Comparison of ENCODE assay signal across 28 cellular contexts in the genomic region with DNA sequence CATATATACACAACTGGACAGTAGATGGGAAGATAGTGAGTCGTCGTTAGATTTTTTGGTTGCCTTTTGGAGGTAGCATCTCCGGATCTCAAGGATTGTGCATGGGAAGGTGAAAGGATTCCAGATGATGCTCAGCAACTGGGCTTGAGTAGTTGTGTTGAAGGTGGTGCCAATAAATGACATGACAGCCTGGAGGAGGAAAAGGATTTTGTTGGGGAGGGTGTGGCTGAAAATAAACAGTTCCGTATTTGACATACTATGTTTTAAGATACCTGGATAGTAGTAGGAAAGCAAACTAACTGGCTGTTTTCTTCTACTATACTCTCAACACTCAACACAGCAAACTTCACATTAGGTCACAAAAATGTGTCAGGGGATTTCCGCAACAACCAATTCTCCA.
"Had no signal": no experiment of that assay in that cellular context is flagged by ENCODE, and none has a peak within 500 bp of the region (broad histone marks: within the 10 kb centered on the region; RNA-seq: fewer than 3 reads in every experiment).

No MANE protein-coding gene starts in this region.

- H3K9me3 Mint-ChIP-seq: nephron progenitor cell; neural crest cell; stimulated activated memory B cell treated with anti-CD40 and anti-IgM and Interleukin-4, amounts not matched to agents 10 μg/mL and 1 μg/mL and 100 μg/mL, for 72 hours had no signal

- H3K4me2 ChIP-seq: smooth muscle cell had no signal

- H3K4me1 ChIP-seq: pancreas, psoas muscle, right lobe of liver, spleen, stomach, tibial artery, upper lobe of right lung, vagina had no signal

- H3K9me3 ChIP-seq: neutrophil, pancreas, psoas muscle, right lobe of liver, spleen, stomach, thoracic aorta, tibial artery, transverse colon, upper lobe of right lung, vagina had no signal

- H3K4me3 Mint-ChIP-seq: naive B cell; naive thymus-derived CD8-positive, alpha-beta T cell; nephron progenitor cell; neural crest cell; stimulated activated memory B cell treated with anti-CD40 and anti-IgM and Interleukin-4, amounts not matched to agents 10 μg/mL and 1 μg/mL and 100 μg/mL, for 72 hours; stimulated activated naive CD8-positive, alpha-beta T cell treated with anti-CD3 and anti-CD28 coated beads, Interleukin-15, Interleukin-2, amounts not matched to agents 100 ng/mL and 50 ng/mL, for 24 hours; type B pancreatic cell had no signal

- DNase-seq: naive B cell; naive thymus-derived CD8-positive, alpha-beta T cell; nephron progenitor cell; nucleus accumbens; pancreas; psoas muscle; right cardiac atrium; right lobe of liver; spleen; stimulated activated CD4-positive, alpha-beta T cell treated with anti-CD3 and anti-CD28 coated beads, Interleukin-12 subunit alpha, Interleukin-12 subunit beta, amount 100 ng/mL, for 4 hours; stimulated activated CD4-positive, alpha-beta T cell treated with anti-CD3 and anti-CD28 coated beads, Interleukin-1b, Interleukin-23, amount 100 ng/mL, for 48 hours; stimulated activated CD4-positive, alpha-beta T cell treated with anti-CD3 and anti-CD28 coated beads, Interleukin-4, amount 100 ng/mL, for 1 hour; stimulated activated CD4-positive, alpha-beta T cell treated with anti-CD3 and anti-CD28 coated beads, Interleukin-4, amount 100 ng/mL, for 4 hours; stimulated activated CD8-positive, alpha-beta memory T cell treated with anti-CD3 and anti-CD28 coated beads, Interleukin-4, amount 100 ng/mL, for 48 hours; stimulated activated naive CD4-positive, alpha-beta T cell treated with Interleukin-2 at 50 U/mL for 16 hours; stomach; tibial artery; transverse colon; upper lobe of right lung had no signal

- H3K36me3 Mint-ChIP-seq: type B pancreatic cell had no signal

- H3K36me3 ChIP-seq: neutrophil, pancreas, right lobe of liver, thoracic aorta, tibial artery, transverse colon, upper lobe of right lung, vagina had no signal

- H3K27ac Mint-ChIP-seq: naive B cell; naive thymus-derived CD8-positive, alpha-beta T cell; nephron progenitor cell; stimulated activated memory B cell treated with anti-CD40 and anti-IgM and Interleukin-4, amounts not matched to agents 10 μg/mL and 1 μg/mL and 100 μg/mL, for 72 hours; stimulated activated naive CD8-positive, alpha-beta T cell treated with anti-CD3 and anti-CD28 coated beads, Interleukin-15, Interleukin-2, amounts not matched to agents 100 ng/mL and 50 ng/mL, for 24 hours; type B pancreatic cell had no signal

- H3K27me3 ChIP-seq: neutrophil, pancreas, right lobe of liver, spleen, stomach, tibial artery, transverse colon, upper lobe of right lung, vagina had no signal

- H3K27ac ChIP-seq: neutrophil, pancreas, psoas muscle, right lobe of liver, skin epidermis, spleen, stomach, thoracic aorta, tibial artery, upper lobe of right lung, vagina had no signal

- ATAC-seq: naive thymus-derived CD8-positive, alpha-beta T cell; pancreas; psoas muscle; right cardiac atrium; right lobe of liver; stimulated activated memory B cell treated with anti-CD40 and anti-IgM and Interleukin-4, amounts not matched to agents 10 μg/mL and 1 μg/mL and 100 μg/mL, for 72 hours; upper lobe of right lung had no signal

- H3K27me3 Mint-ChIP-seq: naive B cell; naive thymus-derived CD8-positive, alpha-beta T cell; stimulated activated memory B cell treated with anti-CD40 and anti-IgM and Interleukin-4, amounts not matched to agents 10 μg/mL and 1 μg/mL and 100 μg/mL, for 72 hours; stimulated activated naive CD8-positive, alpha-beta T cell treated with anti-CD3 and anti-CD28 coated beads, Interleukin-15, Interleukin-2, amounts not matched to agents 100 ng/mL and 50 ng/mL, for 24 hours; type B pancreatic cell had no signal

- FAIRE-seq: pancreas had no signal

- H3K4me3 ChIP-seq: pancreas, psoas muscle, right lobe of liver, skin epidermis, smooth muscle cell, spleen, stomach, thoracic aorta, tibial artery, transverse colon, upper lobe of right lung, vagina had no signal

- H3K4me1 Mint-ChIP-seq: naive B cell; naive thymus-derived CD8-positive, alpha-beta T cell; neural crest cell; stimulated activated memory B cell treated with anti-CD40 and anti-IgM and Interleukin-4, amounts not matched to agents 10 μg/mL and 1 μg/mL and 100 μg/mL, for 72 hours had no signal
